ENCODE assay signal across 25 cellular contexts in genomic region chr2:31969178-31969577, GRCh38. TPM values are rescaled to one million over a fixed set of nuclear protein-coding genes. Genes with fewer than 3 reads are reported as not detected.
DNase-seq lines count a peak whose midpoint lies in the region; ATAC-seq, FAIRE-seq and TF ChIP-seq lines count a peak whose summit lies in the region.
"Had no signal": no experiment of that assay in that cellular context is flagged by ENCODE, and none has a peak within 500 bp of the region (broad histone marks: within the 10 kb centered on the region; RNA-seq: fewer than 3 reads in every experiment).

No MANE protein-coding gene starts in this region.

- no peak overlapping the region for H3K4me3 ChIP-seq in kidney (ENCODE audit: low read length in 2 of 2)
- no peak overlapping the region for H3K4me3 ChIP-seq in small intestine (ENCODE audit: low read depth in 1 of 2, low read length in 2 of 2)
- no peak overlapping the region for H3K4me3 ChIP-seq in MG63
- no peak overlapping the region for H3K4me3 ChIP-seq in foreskin fibroblast (ENCODE audit: low read depth in 1 of 2, low read length in 2 of 2)
- H3K4me3 ChIP-seq: A549; BLaER1 treated with 17β-estradiol and CSF1 and Interleukin-3, amounts not matched to agents 10 nM and 100 nM had no signal

- H3K9me3 ChIP-seq in kidney (ENCODE audit: control insufficient read depth in 1 of 2, low read length in 2 of 2), result no peaks in the 10 kb centered on the region
- H3K9me3 ChIP-seq in small intestine (ENCODE audit: control insufficient read depth, low read depth), result no peaks in the 10 kb centered on the region
- no peaks in the 10 kb centered on the region for H3K9me3 ChIP-seq in MG63
- H3K9me3 ChIP-seq: A549; BE2C; BLaER1 treated with 17β-estradiol and CSF1 and Interleukin-3, amounts not matched to agents 10 nM and 100 nM had no signal

- H3K27me3 ChIP-seq in small intestine (ENCODE audit: control insufficient read depth in 2 of 2, insufficient read depth in 2 of 2, low read length in 2 of 2) (no peaks in the 10 kb centered on the region), MG63 (no peaks in the 10 kb centered on the region)
- H3K27me3 ChIP-seq: BE2C; BLaER1 treated with 17β-estradiol and CSF1 and Interleukin-3, amounts not matched to agents 10 nM and 100 nM had no signal

- TF ChIP-seq CTCF in kidney (IDR thresholded peaks at IDR 0.05; ENCODE audit: borderline replicate concordance, extremely low read depth, insufficient read depth) (no peak), foreskin fibroblast (IDR thresholded peaks at IDR 0.05; ENCODE audit: low read depth, low read length) (no peak)

- peak; percentile 62 for FAIRE-seq in A204.1 (lab: Jason Lieb, UNC)
- peak; percentile 68 for FAIRE-seq in TTC549 (lab: Jason Lieb, UNC)
- FAIRE-seq in kidney (lab: Jason Lieb, UNC), result peak; percentile 53
- peak; percentile 19 for FAIRE-seq in small intestine (lab: Jason Lieb, UNC)
- FAIRE-seq: A549, D721Med, GM12891, GM18507, H1 had no signal

- H3K27ac ChIP-seq in kidney (ENCODE audit: low read depth in 2 of 2, low read length in 2 of 2) (no peak overlapping the region), small intestine (ENCODE audit: low read depth in 1 of 2, low read length in 1 of 2) (no peak overlapping the region)
- H3K27ac ChIP-seq: 22Rv1; A549; BLaER1 treated with 17β-estradiol and CSF1 and Interleukin-3, amounts not matched to agents 10 nM and 100 nM had no signal

- intact Hi-C loops in kidney (cut with DNase I), result no loop called here

- WGBS in small intestine, 3 donors, result 93 to 96% (median 93%) methylated on average over 4 of the region's 4 CpGs

- DNase-seq in kidney, result no peak
- no peak for DNase-seq in small intestine
- no peak for DNase-seq in MG63
- no peak for DNase-seq in foreskin fibroblast
- DNase-seq: ACHN; AML-193; BE2C; CD4-positive, alpha-beta T cell; CD8-positive, alpha-beta memory T cell; DMS 273 treated with DMSO at 0.1 percent for 48 hours; DMS79; EL; GF-D8; H7; HCEC 1CT had no signal

- ATAC-seq in SK-N-SH treated with all-trans-retinoic acid at 6 μM for 48 hours, result no peak
- ATAC-seq: A549 had no signal

- no peak overlapping the region for H3K9ac ChIP-seq in kidney (ENCODE audit: low read length in 2 of 2)
- H3K9ac ChIP-seq: BLaER1 treated with 17β-estradiol and CSF1 and Interleukin-3, amounts not matched to agents 10 nM and 100 nM had no signal

- H3K36me3 ChIP-seq in kidney (ENCODE audit: control insufficient read depth in 1 of 2, insufficient read depth in 2 of 2, low read length in 2 of 2) (no peaks in the 10 kb centered on the region), small intestine (ENCODE audit: control insufficient read depth in 2 of 2, insufficient read depth in 2 of 2, low read length in 2 of 2) (peaks cover 0 to 2% of the 10 kb centered on the region in 2 donors), MG63 (no peaks in the 10 kb centered on the region)

- H3K4me1 ChIP-seq in kidney (ENCODE audit: control insufficient read depth in 1 of 2, insufficient read depth in 1 of 2, low read depth in 1 of 2, low read length in 2 of 2), result no peaks in the 10 kb centered on the region
- H3K4me1 ChIP-seq in small intestine (ENCODE audit: control insufficient read depth in 2 of 2, insufficient read depth in 1 of 2, low read depth in 1 of 2, low read length in 1 of 2), result no peaks in the 10 kb centered on the region
- H3K4me1 ChIP-seq: BE2C had no signal

TF ChIP-seq in SK-N-SH treated with all-trans-retinoic acid at 6 μM for 48 hours, 23 proteins besides CTCF, POLR2A, EP300 and RAD21:
- TF ChIP-seq SNAI2 (CRISPR knock-in tag; IDR thresholded peaks at IDR 0.05) (no peak), OSR1 (CRISPR knock-in tag; IDR thresholded peaks at IDR 0.05) (no peak), ZNF8 (CRISPR knock-in tag; IDR thresholded peaks at IDR 0.05) (no peak), ZC3H10 (CRISPR knock-in tag; IDR thresholded peaks at IDR 0.05) (no peak), TCF4 (CRISPR knock-in tag; IDR thresholded peaks at IDR 0.05; ENCODE audit: borderline replicate concordance) (no peak), ISL1 (CRISPR knock-in tag; IDR thresholded peaks at IDR 0.05) (no peak), BACH2 (CRISPR knock-in tag; IDR thresholded peaks at IDR 0.05; ENCODE audit: borderline replicate concordance) (no peak), RARB (CRISPR knock-in tag; IDR thresholded peaks at IDR 0.05) (no peak), PPARA (CRISPR knock-in tag; IDR thresholded peaks at IDR 0.05; ENCODE audit: borderline replicate concordance) (no peak), GLIS3 (CRISPR knock-in tag; IDR thresholded peaks at IDR 0.05) (no peak), ESRRG (CRISPR knock-in tag; IDR thresholded peaks at IDR 0.05) (no peak), ZFP30 (CRISPR knock-in tag; IDR thresholded peaks at IDR 0.05) (no peak), ZNF565 (CRISPR knock-in tag; conservative IDR thresholded peaks at IDR 0.05; ENCODE audit: low read depth) (no peak), ARNTL (CRISPR knock-in tag; IDR thresholded peaks at IDR 0.05; ENCODE audit: borderline replicate concordance, low read depth) (no peak), CSDC2 (CRISPR knock-in tag; IDR thresholded peaks at IDR 0.05) (no peak), ZNF70 (CRISPR knock-in tag; IDR thresholded peaks at IDR 0.05) (no peak), POU6F1 (CRISPR knock-in tag; IDR thresholded peaks at IDR 0.05; ENCODE audit: borderline replicate concordance, low read depth) (no peak)
- TF ChIP-seq, protein P1, sequence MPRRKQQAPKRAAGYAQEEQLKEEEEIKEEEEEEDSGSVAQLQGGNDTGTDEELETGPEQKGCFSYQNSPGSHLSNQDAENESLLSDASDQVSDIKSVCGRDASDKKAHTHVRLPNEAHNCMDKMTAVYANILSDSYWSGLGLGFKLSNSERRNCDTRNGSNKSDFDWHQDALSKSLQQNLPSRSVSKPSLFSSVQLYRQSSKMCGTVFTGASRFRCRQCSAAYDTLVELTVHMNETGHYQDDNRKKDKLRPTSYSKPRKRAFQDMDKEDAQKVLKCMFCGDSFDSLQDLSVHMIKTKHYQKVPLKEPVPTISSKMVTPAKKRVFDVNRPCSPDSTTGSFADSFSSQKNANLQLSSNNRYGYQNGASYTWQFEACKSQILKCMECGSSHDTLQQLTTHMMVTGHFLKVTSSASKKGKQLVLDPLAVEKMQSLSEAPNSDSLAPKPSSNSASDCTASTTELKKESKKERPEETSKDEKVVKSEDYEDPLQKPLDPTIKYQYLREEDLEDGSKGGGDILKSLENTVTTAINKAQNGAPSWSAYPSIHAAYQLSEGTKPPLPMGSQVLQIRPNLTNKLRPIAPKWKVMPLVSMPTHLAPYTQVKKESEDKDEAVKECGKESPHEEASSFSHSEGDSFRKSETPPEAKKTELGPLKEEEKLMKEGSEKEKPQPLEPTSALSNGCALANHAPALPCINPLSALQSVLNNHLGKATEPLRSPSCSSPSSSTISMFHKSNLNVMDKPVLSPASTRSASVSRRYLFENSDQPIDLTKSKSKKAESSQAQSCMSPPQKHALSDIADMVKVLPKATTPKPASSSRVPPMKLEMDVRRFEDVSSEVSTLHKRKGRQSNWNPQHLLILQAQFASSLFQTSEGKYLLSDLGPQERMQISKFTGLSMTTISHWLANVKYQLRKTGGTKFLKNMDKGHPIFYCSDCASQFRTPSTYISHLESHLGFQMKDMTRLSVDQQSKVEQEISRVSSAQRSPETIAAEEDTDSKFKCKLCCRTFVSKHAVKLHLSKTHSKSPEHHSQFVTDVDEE (CRISPR knock-in tag; IDR thresholded peaks at IDR 0.05), result no peak
- TF ChIP-seq, protein P2, sequence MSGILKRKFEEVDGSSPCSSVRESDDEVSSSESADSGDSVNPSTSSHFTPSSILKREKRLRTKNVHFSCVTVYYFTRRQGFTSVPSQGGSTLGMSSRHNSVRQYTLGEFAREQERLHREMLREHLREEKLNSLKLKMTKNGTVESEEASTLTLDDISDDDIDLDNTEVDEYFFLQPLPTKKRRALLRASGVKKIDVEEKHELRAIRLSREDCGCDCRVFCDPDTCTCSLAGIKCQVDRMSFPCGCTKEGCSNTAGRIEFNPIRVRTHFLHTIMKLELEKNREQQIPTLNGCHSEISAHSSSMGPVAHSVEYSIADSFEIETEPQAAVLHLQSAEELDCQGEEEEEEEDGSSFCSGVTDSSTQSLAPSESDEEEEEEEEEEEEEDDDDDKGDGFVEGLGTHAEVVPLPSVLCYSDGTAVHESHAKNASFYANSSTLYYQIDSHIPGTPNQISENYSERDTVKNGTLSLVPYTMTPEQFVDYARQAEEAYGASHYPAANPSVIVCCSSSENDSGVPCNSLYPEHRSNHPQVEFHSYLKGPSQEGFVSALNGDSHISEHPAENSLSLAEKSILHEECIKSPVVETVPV (CRISPR knock-in tag; IDR thresholded peaks at IDR 0.05), result no peak
- TF ChIP-seq, protein P3, sequence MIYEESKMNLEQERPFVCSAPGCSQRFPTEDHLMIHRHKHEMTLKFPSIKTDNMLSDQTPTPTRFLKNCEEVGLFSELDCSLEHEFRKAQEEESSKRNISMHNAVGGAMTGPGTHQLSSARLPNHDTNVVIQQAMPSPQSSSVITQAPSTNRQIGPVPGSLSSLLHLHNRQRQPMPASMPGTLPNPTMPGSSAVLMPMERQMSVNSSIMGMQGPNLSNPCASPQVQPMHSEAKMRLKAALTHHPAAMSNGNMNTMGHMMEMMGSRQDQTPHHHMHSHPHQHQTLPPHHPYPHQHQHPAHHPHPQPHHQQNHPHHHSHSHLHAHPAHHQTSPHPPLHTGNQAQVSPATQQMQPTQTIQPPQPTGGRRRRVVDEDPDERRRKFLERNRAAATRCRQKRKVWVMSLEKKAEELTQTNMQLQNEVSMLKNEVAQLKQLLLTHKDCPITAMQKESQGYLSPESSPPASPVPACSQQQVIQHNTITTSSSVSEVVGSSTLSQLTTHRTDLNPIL (CRISPR knock-in tag; IDR thresholded peaks at IDR 0.05; ENCODE audit: low read depth), result no peak

RNA-seq across cellular contexts. Expression of gene MEMO1, which starts 41.6 kb away (rescaled TPM):
- total RNA-seq in kidney, result 28.6 TPM
- polyA plus RNA-seq in kidney (ENCODE audit: insufficient read depth, low read depth, low replicate concordance) (22.2 TPM), small intestine (10 to 100 TPM; 30.3 to 33.3 (median 32.7) TPM)
- 82.3 and 85.8 TPM in 2 replicates for total RNA-seq in MG63 (2014; rRNA removed; shearing (Covaris generic); ENCODE audit: low replicate concordance)
